Comparison of ENCODE assay signal across 9 cellular contexts in genomic region chr2:44778671-44779476, GRCh38.
DNase-seq lines count a peak whose midpoint lies in the region; ATAC-seq and TF ChIP-seq lines count a peak whose summit lies in the region.
"Had no signal": no experiment of that assay in that cellular context is flagged by ENCODE, and none has a peak within 500 bp of the region (broad histone marks: within the 10 kb centered on the region; RNA-seq: fewer than 3 reads in every experiment).

No MANE protein-coding gene starts in this region.

- H3K27me3 ChIP-seq in OCI-LY1 (ENCODE audit: insufficient read depth, low read length): no peaks in the 10 kb centered on the region
- no peaks in the 10 kb centered on the region for H3K27me3 ChIP-seq in neural cell (ENCODE audit: insufficient read depth, low read depth, low read length)
- H3K27me3 ChIP-seq: pancreas had no signal

- peaks cover 20% of the 10 kb centered on the region for H3K4me1 ChIP-seq in OCI-LY1 (ENCODE audit: insufficient read depth, low read length, severe bottlenecking)
- H3K4me1 ChIP-seq: pancreas had no signal

- H3K4me2 ChIP-seq in OCI-LY1 (ENCODE audit: low read length): peak overlapping the region; percentile 70
- no peak overlapping the region for H3K4me2 ChIP-seq in neural cell (ENCODE audit: low read length)

- H3K36me3 ChIP-seq in OCI-LY1 (ENCODE audit: insufficient read depth, low read length) (no peaks in the 10 kb centered on the region; the same call in 1 of the 2 replicates), neural cell (ENCODE audit: insufficient read depth, low read length) (no peaks in the 10 kb centered on the region)
- H3K36me3 ChIP-seq: pancreas had no signal

- intact Hi-C loops in posterior cingulate gyrus (cut with DNase I): no loop called here

- DNase-seq in occipital lobe (lab: John Stamatoyannopoulos, UW) (no peak), cortex of kidney (lab: John Stamatoyannopoulos, UW) (no peak), posterior cingulate gyrus (no peak), NCI-H774 (lab: John Stamatoyannopoulos, UW) (no peak)
- DNase-seq: pancreas had no signal

- no peak for TF ChIP-seq RAD21 in neural cell (conservative IDR thresholded peaks at IDR 0.05)

- H3K9me2 ChIP-seq in OCI-LY1 (ENCODE audit: low read depth, low read length): no peaks in the 10 kb centered on the region
- no peaks in the 10 kb centered on the region for H3K9me2 ChIP-seq in neural cell (ENCODE audit: insufficient read depth, low read length)

- ATAC-seq in GM19023 (IDR thresholded peaks at IDR 0.05; ENCODE audit: unreplicated experiment) (peak; percentile 95), HG02870 (IDR thresholded peaks at IDR 0.05; ENCODE audit: unreplicated experiment) (peak; percentile 94)

- H3F3A ChIP-seq in OCI-LY1 (ENCODE audit: insufficient read depth, low read length) (no peaks in the 10 kb centered on the region), neural cell (ENCODE audit: insufficient read depth, low read length, poor library complexity, severe bottlenecking) (peaks cover 9% of the 10 kb centered on the region)

- H3K79me2 ChIP-seq in OCI-LY1 (ENCODE audit: insufficient read depth, low read length) (no peaks in the 10 kb centered on the region), neural cell (replicated peaks; ENCODE audit: insufficient read depth, low read length) (no peaks in the 10 kb centered on the region)

- peak overlapping the region; percentile 36 for H3K4me3 ChIP-seq in OCI-LY1 (ENCODE audit: low read depth, low read length, poor library complexity, severe bottlenecking)
- H3K4me3 ChIP-seq in neural cell (ENCODE audit: low read length): peak overlapping the region; percentile 49
- H3K4me3 ChIP-seq: pancreas had no signal

- H2AFZ ChIP-seq in OCI-LY1 (ENCODE audit: low read length): no peak overlapping the region
- H2AFZ ChIP-seq in neural cell (ENCODE audit: low read depth, low read length): no peak overlapping the region

- H3K9me3 ChIP-seq in OCI-LY1 (ENCODE audit: low read length) (no peaks in the 10 kb centered on the region; the same call in 1 of the 2 replicates), neural cell (ENCODE audit: low read length) (no peaks in the 10 kb centered on the region)
- H3K9me3 ChIP-seq: pancreas had no signal

- no peak for TF ChIP-seq EP300 in neural cell (conservative IDR thresholded peaks at IDR 0.05; ENCODE audit: poor library complexity, severe bottlenecking)

- H4K20me1 ChIP-seq in OCI-LY1 (ENCODE audit: insufficient read depth, low read length) (no peaks in the 10 kb centered on the region), neural cell (ENCODE audit: insufficient read depth) (no peaks in the 10 kb centered on the region)

- H3K9ac ChIP-seq in OCI-LY1 (ENCODE audit: low read length) (peak overlapping the region; percentile 38), neural cell (ENCODE audit: low read length) (peak overlapping the region; percentile 34)

- no peak for TF ChIP-seq CTCF in OCI-LY1 (IDR thresholded peaks at IDR 0.05; ENCODE audit: low read length)
- no peak for TF ChIP-seq CTCF in neural cell (IDR thresholded peaks at IDR 0.05; ENCODE audit: poor library complexity, severe bottlenecking)

- H3K27ac ChIP-seq in OCI-LY1 (ENCODE audit: low read depth, low read length, poor library complexity, severe bottlenecking) (peak overlapping the region; percentile 48), neural cell (ENCODE audit: low read length) (peak overlapping the region; percentile 77)
- H3K27ac ChIP-seq: pancreas had no signal

TF ChIP-seq in neural cell, 6 proteins besides CTCF, POLR2A, EP300 and RAD21:
- TF ChIP-seq REST (IDR thresholded peaks at IDR 0.05; ENCODE audit: borderline replicate concordance): no peak
- TF ChIP-seq SMC3 (conservative IDR thresholded peaks at IDR 0.05; ENCODE audit: poor library complexity): no peak
- no peak for TF ChIP-seq POLR2AphosphoS5 (IDR thresholded peaks at IDR 0.05)
- no peak for TF ChIP-seq MXI1 (conservative IDR thresholded peaks at IDR 0.05; ENCODE audit: poor library complexity, severe bottlenecking)
